22 cellular contexts compared by ENCODE assay signal in genomic region chr2:224573724-224574123, GRCh38. TPM values are rescaled to one million over a fixed set of nuclear protein-coding genes. Genes with fewer than 3 reads are reported as not detected.
DNase-seq lines count a peak whose midpoint lies in the region; ATAC-seq and TF ChIP-seq lines count a peak whose summit lies in the region.
"Had no signal": no experiment of that assay in that cellular context is flagged by ENCODE, and none has a peak within 500 bp of the region (broad histone marks: within the 10 kb centered on the region; RNA-seq: fewer than 3 reads in every experiment).

No MANE protein-coding gene starts in this region.

- no peaks in the 10 kb centered on the region for H3K9me2 ChIP-seq in Karpas-422 (replicated peaks; ENCODE audit: insufficient read depth, low read length)

- DNase-seq in CD4-positive, alpha-beta T cell = no peak
- no peak for DNase-seq in Karpas-422
- no peak for DNase-seq in central memory CD8-positive, alpha-beta T cell (ENCODE audit: low spot score in 2 of 2)
- no peak for DNase-seq in mesothelial cell of epicardium (ENCODE audit: low spot score in 2 of 2, unreplicated experiment in 2 of 2)
- DNase-seq in heart left ventricle = no peak
- DNase-seq in ascending aorta (ENCODE audit: low spot score in 2 of 2) = no peak
- no peak for DNase-seq in vagina (ENCODE audit: extremely low spot score in 2 of 2)
- DNase-seq: ACHN; activated CD4-positive, alpha-beta T cell treated with anti-CD3 and anti-CD28 coated beads for 4 hours; activated naive CD4-positive, alpha-beta T cell treated with anti-CD3 and anti-CD28 coated beads for 36 hours; activated T-cell treated with anti-CD3 and anti-CD28 coated beads, Interleukin-2, amount 50 U/mL, for 48 hours; C1 segment of cervical spinal cord; dorsolateral prefrontal cortex; NCI-H524; Peyer's patch; stimulated activated naive CD8-positive, alpha-beta T cell treated with anti-CD3 and anti-CD28 coated beads, Interleukin-15, amount 100 ng/mL, for 72 hours; thyroid gland had no signal

- H3K27me3 Mint-ChIP-seq in CD4-positive, alpha-beta T cell = no peaks in the 10 kb centered on the region
- no peaks in the 10 kb centered on the region for H3K27me3 Mint-ChIP-seq in central memory CD8-positive, alpha-beta T cell
- H3K27me3 Mint-ChIP-seq in mesothelial cell of epicardium (ENCODE audit: low read depth) = no peaks in the 10 kb centered on the region
- H3K27me3 Mint-ChIP-seq: stimulated activated naive CD8-positive, alpha-beta T cell treated with anti-CD3 and anti-CD28 coated beads, Interleukin-15, amount 100 ng/mL, for 72 hours had no signal

- no peak overlapping the region for H3K9ac ChIP-seq in Karpas-422 (ENCODE audit: low read length)

- ATAC-seq in CD4-positive, alpha-beta T cell (ENCODE audit: poor library complexity) = no peak
- no peak for ATAC-seq in central memory CD8-positive, alpha-beta T cell (replicated peaks; ENCODE audit: extremely low read depth, poor library complexity, severe bottlenecking)
- no peak for ATAC-seq in heart left ventricle
- ATAC-seq in HG03354 (IDR thresholded peaks at IDR 0.05; ENCODE audit: poor library complexity, severe bottlenecking, unreplicated experiment) = no peak
- ATAC-seq: stimulated activated naive CD8-positive, alpha-beta T cell treated with anti-CD3 and anti-CD28 coated beads, Interleukin-15, amount 100 ng/mL, for 72 hours had no signal

- WGBS in heart left ventricle, 4 donors = 88 to 96% (median 94%) methylated on average over 1 of the region's 1 CpG

- H3K27ac ChIP-seq in CD4-positive, alpha-beta T cell (ENCODE audit: low read depth, low read length) = no peak overlapping the region
- 0 out of 2 replicates have a peak overlapping the region, but pooled peaks have one; percentile 3 for H3K27ac ChIP-seq in Karpas-422 (ENCODE audit: low read length)
- no peak overlapping the region for H3K27ac ChIP-seq in heart left ventricle
- H3K27ac ChIP-seq in ascending aorta = no peak overlapping the region
- no peak overlapping the region for H3K27ac ChIP-seq in vagina
- H3K27ac ChIP-seq: epithelial cell of prostate, Peyer's patch, prostate gland had no signal

- POLR2A ChIA-PET in CD4-positive, alpha-beta T cell (lab: Charles Lee) = interaction anchor here (0.6 to 1.6 kb wide), 4 partner anchors 11 to 67 kb away, joined by 3 to 5 read pairs (median 4); no protein-coding TSS in a partner anchor

- H3K4me3 ChIP-seq in Karpas-422 (ENCODE audit: low read length) = no peak overlapping the region
- no peak overlapping the region for H3K4me3 ChIP-seq in heart left ventricle
- no peak overlapping the region for H3K4me3 ChIP-seq in ascending aorta
- H3K4me3 ChIP-seq in vagina = no peak overlapping the region
- H3K4me3 ChIP-seq: K562, Peyer's patch, prostate gland, thyroid gland had no signal

- H3K4me3 Mint-ChIP-seq in CD4-positive, alpha-beta T cell = peak overlapping the region; percentile 31
- peak overlapping the region; percentile 27 for H3K4me3 Mint-ChIP-seq in central memory CD8-positive, alpha-beta T cell
- H3K4me3 Mint-ChIP-seq in mesothelial cell of epicardium = no peak overlapping the region
- H3K4me3 Mint-ChIP-seq: activated naive CD4-positive, alpha-beta T cell treated with anti-CD3 and anti-CD28 coated beads for 36 hours; T-helper 1 cell treated with Interleukin-12 subunit alpha and Interleukin-12 subunit beta and Interleukin-4 antibody, amounts not matched to agents 30 μg/mL and 1 μg/mL, for 36 hours had no signal

- TF ChIP-seq POLR2A in heart left ventricle (IDR thresholded peaks at IDR 0.05) (no peak), vagina (IDR thresholded peaks at IDR 0.05) (no peak)

- H3K4me2 ChIP-seq in Karpas-422 (ENCODE audit: low read depth, low read length, poor library complexity, severe bottlenecking) = peak overlapping the region; percentile 17

- intact Hi-C loops in CD4-positive, alpha-beta T cell (cut with DNase I, micrococcal nuclease) = loop anchor here in 1 of 2 experiments (2.0 kb wide), 1 partner anchor 13 kb away; no protein-coding TSS in a partner anchor
- intact Hi-C loops in heart left ventricle (cut with DNase I) (loop anchor here in 1 of 10 donors (10.0 kb wide), 1 partner anchor 79 kb away; no protein-coding TSS in a partner anchor), ascending aorta (cut with DNase I) (no loop called here), vagina (cut with DNase I) (no loop called here)

- H3K4me1 ChIP-seq in Karpas-422 (ENCODE audit: low read length) (peaks cover 89% of the 10 kb centered on the region), heart left ventricle (peaks cover 13 to 97% (median 73%) of the 10 kb centered on the region in 12 donors), ascending aorta (peaks cover 0 to 36% of the 10 kb centered on the region in 2 donors), vagina (peaks cover 100% of the 10 kb centered on the region)

- no peak overlapping the region for H3K27ac Mint-ChIP-seq in CD4-positive, alpha-beta T cell
- H3K27ac Mint-ChIP-seq in central memory CD8-positive, alpha-beta T cell (ENCODE audit: low read depth) = no peak overlapping the region
- H3K27ac Mint-ChIP-seq in mesothelial cell of epicardium = peak overlapping the region; percentile 51
- H3K27ac Mint-ChIP-seq: stimulated activated naive CD8-positive, alpha-beta T cell treated with anti-CD3 and anti-CD28 coated beads, Interleukin-15, amount 100 ng/mL, for 72 hours; T-helper 1 cell treated with Interleukin-12 subunit alpha and Interleukin-12 subunit beta and Interleukin-4 antibody, amounts not matched to agents 30 μg/mL and 1 μg/mL, for 36 hours had no signal

- no peak for TF ChIP-seq CTCF in CD4-positive, alpha-beta T cell (IDR thresholded peaks at IDR 0.05)
- no peak for TF ChIP-seq CTCF in mesothelial cell of epicardium (IDR thresholded peaks at IDR 0.05; ENCODE audit: unreplicated experiment)
- no peak for TF ChIP-seq CTCF in heart left ventricle (IDR thresholded peaks at IDR 0.05)
- no peak for TF ChIP-seq CTCF in ascending aorta (IDR thresholded peaks at IDR 0.05)
- no peak for TF ChIP-seq CTCF in vagina (IDR thresholded peaks at IDR 0.05)

- H3K4me1 Mint-ChIP-seq in CD4-positive, alpha-beta T cell (ENCODE audit: low read depth) = peaks cover 100% of the 10 kb centered on the region
- H3K4me1 Mint-ChIP-seq in central memory CD8-positive, alpha-beta T cell = peaks cover 75% of the 10 kb centered on the region
- H3K4me1 Mint-ChIP-seq in mesothelial cell of epicardium = peaks cover 62% of the 10 kb centered on the region

- no peak overlapping the region for H2AFZ ChIP-seq in Karpas-422 (ENCODE audit: low read length)

- H3K79me2 ChIP-seq in Karpas-422 (ENCODE audit: low read length) = peaks cover 100% of the 10 kb centered on the region

- H3K36me3 ChIP-seq in Karpas-422 (ENCODE audit: insufficient read depth, low read length) (peaks cover 12% of the 10 kb centered on the region), heart left ventricle (no peaks in the 10 kb centered on the region), ascending aorta (no peaks in the 10 kb centered on the region), vagina (no peaks in the 10 kb centered on the region)
- H3K36me3 ChIP-seq: Peyer's patch, prostate gland, thyroid gland had no signal

- peaks cover 5% of the 10 kb centered on the region for H3K36me3 Mint-ChIP-seq in CD4-positive, alpha-beta T cell (ENCODE audit: low read depth)
- peaks cover 11% of the 10 kb centered on the region for H3K36me3 Mint-ChIP-seq in central memory CD8-positive, alpha-beta T cell (ENCODE audit: insufficient read depth)
- no peaks in the 10 kb centered on the region for H3K36me3 Mint-ChIP-seq in mesothelial cell of epicardium

- peaks cover 33% of the 10 kb centered on the region for H4K20me1 ChIP-seq in Karpas-422 (ENCODE audit: insufficient read depth, low read depth, low read length)

- H3K9me3 Mint-ChIP-seq in CD4-positive, alpha-beta T cell = no peaks in the 10 kb centered on the region
- no peaks in the 10 kb centered on the region for H3K9me3 Mint-ChIP-seq in central memory CD8-positive, alpha-beta T cell
- H3K9me3 Mint-ChIP-seq in mesothelial cell of epicardium = no peaks in the 10 kb centered on the region
- H3K9me3 Mint-ChIP-seq: activated naive CD4-positive, alpha-beta T cell treated with anti-CD3 and anti-CD28 coated beads for 36 hours; stimulated activated naive CD8-positive, alpha-beta T cell treated with anti-CD3 and anti-CD28 coated beads, Interleukin-15, amount 100 ng/mL, for 72 hours; T-helper 1 cell treated with Interleukin-12 subunit alpha and Interleukin-12 subunit beta and Interleukin-4 antibody, amounts not matched to agents 30 μg/mL and 1 μg/mL, for 36 hours had no signal

- H3K9me3 ChIP-seq in CD4-positive, alpha-beta T cell (ENCODE audit: control insufficient read depth, low read length) = no peaks in the 10 kb centered on the region
- no peaks in the 10 kb centered on the region for H3K9me3 ChIP-seq in Karpas-422 (ENCODE audit: low read length)
- no peaks in the 10 kb centered on the region for H3K9me3 ChIP-seq in heart left ventricle
- H3K9me3 ChIP-seq in ascending aorta = no peaks in the 10 kb centered on the region
- H3K9me3 ChIP-seq in vagina = no peaks in the 10 kb centered on the region
- H3K9me3 ChIP-seq: Peyer's patch, prostate gland, thyroid gland had no signal

- CTCF ChIA-PET in CD4-positive, alpha-beta T cell (lab: Charles Lee) = interaction anchor here (1.4 kb wide), 1 partner anchor 16 kb away, joined by 4 read pairs; no protein-coding TSS in a partner anchor

- H3K27me3 ChIP-seq in CD4-positive, alpha-beta T cell (ENCODE audit: control insufficient read depth, insufficient read depth, low read length) = no peaks in the 10 kb centered on the region
- H3K27me3 ChIP-seq in Karpas-422 (ENCODE audit: low read length) = no peaks in the 10 kb centered on the region
- no peaks in the 10 kb centered on the region for H3K27me3 ChIP-seq in heart left ventricle
- no peaks in the 10 kb centered on the region for H3K27me3 ChIP-seq in ascending aorta
- no peaks in the 10 kb centered on the region for H3K27me3 ChIP-seq in vagina
- H3K27me3 ChIP-seq: dorsolateral prefrontal cortex, Peyer's patch, thyroid gland had no signal

RNA-seq across cellular contexts. Expression of gene CUL3, which starts 11.4 kb away (rescaled TPM):
- total RNA-seq in CD4-positive, alpha-beta T cell = 100 to 1,000 TPM; 115 TPM
- 74.5 and 132 TPM in 2 replicates for total RNA-seq in Karpas-422 (2014; rRNA removed; shearing (Covaris generic); ENCODE audit: low replicate concordance)
- 91.0 to 97.5 TPM (median 94.8 TPM) in 3 replicates for total RNA-seq in mesothelial cell of epicardium
- total RNA-seq in heart left ventricle = 10 to 100 TPM; 54.6 to 82.7 (median 71.5) TPM
- 10 to 100 TPM; 81.3 to 87.0 TPM for polyA plus RNA-seq in heart left ventricle
- 16.1 TPM for total RNA-seq in ascending aorta
- total RNA-seq in vagina = 65.3 TPM
